8 cellular contexts compared by ENCODE assay signal in genomic region chr17:75288784-75289121, GRCh38. TPM values are rescaled to one million over a fixed set of nuclear protein-coding genes. Genes with fewer than 3 reads are reported as not detected.
DNase-seq lines count a peak whose midpoint lies in the region; ATAC-seq and TF ChIP-seq lines count a peak whose summit lies in the region.

No MANE protein-coding gene starts in this region.

- WGBS in right cardiac atrium, result under 1% methylated on average over 14 of the region's 14 CpGs
- 0 to 1% methylated on average over 14 of the region's 14 CpGs for WGBS in sigmoid colon, 2 donors

- H3K4me3 Mint-ChIP-seq in activated T-helper 2 cell treated with anti-CD3 and anti-CD28 coated beads, Interferon-gamma antibody, Interleukin-2, Interleukin-4, amounts not matched to agents 10 μg/mL and 5 μg/mL and 100 μg/mL, durations not matched to agents 14 hours and 24 hours and 36 hours (ENCODE audit: low read depth), result peak overlapping the region; percentile 99

- no peaks in the 10 kb centered on the region for H3K27me3 Mint-ChIP-seq in activated T-helper 2 cell treated with anti-CD3 and anti-CD28 coated beads, Interferon-gamma antibody, Interleukin-2, Interleukin-4, amounts not matched to agents 10 μg/mL and 5 μg/mL and 100 μg/mL, durations not matched to agents 14 hours and 24 hours and 36 hours (ENCODE audit: low read depth)

- no peaks in the 10 kb centered on the region for H3K9me3 Mint-ChIP-seq in activated T-helper 2 cell treated with anti-CD3 and anti-CD28 coated beads, Interferon-gamma antibody, Interleukin-2, Interleukin-4, amounts not matched to agents 10 μg/mL and 5 μg/mL and 100 μg/mL, durations not matched to agents 14 hours and 24 hours and 36 hours

- H3K9me3 ChIP-seq in right cardiac atrium (ENCODE audit: control insufficient read depth, low read length) (no peaks in the 10 kb centered on the region), sigmoid colon (no peaks in the 10 kb centered on the region)

- H3K36me3 Mint-ChIP-seq in activated T-helper 2 cell treated with anti-CD3 and anti-CD28 coated beads, Interferon-gamma antibody, Interleukin-2, Interleukin-4, amounts not matched to agents 10 μg/mL and 5 μg/mL and 100 μg/mL, durations not matched to agents 14 hours and 24 hours and 36 hours (ENCODE audit: low read depth), result peaks cover 42% of the 10 kb centered on the region

- peak overlapping the region; percentile 100 for H3K27ac Mint-ChIP-seq in activated T-helper 2 cell treated with anti-CD3 and anti-CD28 coated beads, Interferon-gamma antibody, Interleukin-2, Interleukin-4, amounts not matched to agents 10 μg/mL and 5 μg/mL and 100 μg/mL, durations not matched to agents 14 hours and 24 hours and 36 hours

- H3K27ac ChIP-seq in right cardiac atrium (ENCODE audit: low read length), result peak overlapping the region; percentile 13
- H3K27ac ChIP-seq in sigmoid colon, result peak overlapping the region; percentile 90 to 97 (median 94)

- intact Hi-C loops in activated T-helper 2 cell treated with anti-CD3 and anti-CD28 coated beads, Interferon-gamma antibody, Interleukin-2, Interleukin-4, amounts not matched to agents 10 μg/mL and 5 μg/mL and 100 μg/mL, durations not matched to agents 14 hours and 24 hours and 36 hours (cut with micrococcal nuclease), result loop anchor here (1.0 to 2.0 kb wide), 5 partner anchors 9 to 117 kb away; partner anchors contain the start of genes GGA3, GRB2, MIF4GD and MRPS7
- intact Hi-C loops in right cardiac atrium (cut with DNase I), result no loop called here
- intact Hi-C loops in sigmoid colon (cut with DNase I), result loop anchor here (2.0 to 10.0 kb wide), 3 partner anchors 18 to 296 kb away; partner anchors contain the start of genes CASKIN2, MIF4GD, MYO15B and TSEN54

- TF ChIP-seq EP300 in sigmoid colon (IDR thresholded peaks at IDR 0.05), result no peak

- no peak for TF ChIP-seq CTCF in sigmoid colon (IDR thresholded peaks at IDR 0.05)

- H3K4me1 ChIP-seq in right cardiac atrium (ENCODE audit: control insufficient read depth, insufficient read depth, low read length) (no peaks in the 10 kb centered on the region), sigmoid colon (peaks cover 0 to 15% (median 5%) of the 10 kb centered on the region in 4 donors)

- DNase-seq in A172 (ENCODE audit: low spot score) (peak; percentile 47), NCI-H2227 (lab: John Stamatoyannopoulos, UW; ENCODE audit: unreplicated experiment) (peak; percentile 67), right cardiac atrium (no peak), sigmoid colon (no peak), activated gamma-delta T cell (lab: John Stamatoyannopoulos, UW) (no peak)
- peak; percentile 45 for DNase-seq in activated T-helper 2 cell treated with anti-CD3 and anti-CD28 coated beads, Interferon-gamma antibody, Interleukin-2, Interleukin-4, amounts not matched to agents 10 μg/mL and 5 μg/mL and 100 μg/mL, durations not matched to agents 14 hours and 24 hours and 36 hours (ENCODE audit: low spot score)

- no peak for TF ChIP-seq POLR2A in sigmoid colon (IDR thresholded peaks at IDR 0.05)

- peaks cover 0 to 18% (median 3%) of the 10 kb centered on the region in 4 donors for H3K36me3 ChIP-seq in sigmoid colon

- ATAC-seq in GM18502 (IDR thresholded peaks at IDR 0.05; ENCODE audit: poor library complexity, unreplicated experiment), result peak; percentile 18
- peak; percentile 6 for ATAC-seq in HG03064 (IDR thresholded peaks at IDR 0.05; ENCODE audit: low read depth, unreplicated experiment)
- ATAC-seq in right cardiac atrium, result peak; percentile 25 to 35

- H3K27me3 ChIP-seq in right cardiac atrium (ENCODE audit: control insufficient read depth, insufficient read depth) (no peaks in the 10 kb centered on the region), sigmoid colon (no peaks in the 10 kb centered on the region)

- H3K4me1 Mint-ChIP-seq in activated T-helper 2 cell treated with anti-CD3 and anti-CD28 coated beads, Interferon-gamma antibody, Interleukin-2, Interleukin-4, amounts not matched to agents 10 μg/mL and 5 μg/mL and 100 μg/mL, durations not matched to agents 14 hours and 24 hours and 36 hours (ENCODE audit: low read depth), result peaks cover 18% of the 10 kb centered on the region

- H3K4me3 ChIP-seq in right cardiac atrium (ENCODE audit: low read length), result peak overlapping the region; percentile 41
- H3K4me3 ChIP-seq in sigmoid colon, result peak overlapping the region; percentile 65 to 78 (median 74)

RNA-seq across cellular contexts. Expression of gene SLC25A19, which starts 0.5 kb away (rescaled TPM):
- 13.6 and 22.6 TPM in 2 replicates for total RNA-seq in A172 (2014; rRNA removed; shearing (Covaris generic))
- 97.4 and 101 TPM in 2 replicates for total RNA-seq in activated T-helper 2 cell treated with anti-CD3 and anti-CD28 coated beads, Interferon-gamma antibody, Interleukin-2, Interleukin-4, amounts not matched to agents 10 μg/mL and 5 μg/mL and 100 μg/mL, durations not matched to agents 14 hours and 24 hours and 36 hours
- total RNA-seq in right cardiac atrium (10 to 100 TPM in 2 of 4 donors, 1 to 10 TPM in 2; 8.4 to 23.5 (median 14.8) TPM), sigmoid colon (10 to 100 TPM in 3 of 4 donors, 1 to 10 TPM in 1; 8.7 to 19.6 (median 14.7) TPM)
- polyA plus RNA-seq in right cardiac atrium (14.2 TPM), sigmoid colon (10 to 100 TPM in 2 of 3 donors, 1 to 10 TPM in 1; 5.4 to 20.1 (median 12.0) TPM)

RNA-seq across cellular contexts. Expression of gene MIF4GD, which starts 17.7 kb away (rescaled TPM):
- 34.2 and 43.5 TPM in 2 replicates for total RNA-seq in A172 (2014; rRNA removed; shearing (Covaris generic))
- 50.5 and 51.5 TPM in 2 replicates for total RNA-seq in activated T-helper 2 cell treated with anti-CD3 and anti-CD28 coated beads, Interferon-gamma antibody, Interleukin-2, Interleukin-4, amounts not matched to agents 10 μg/mL and 5 μg/mL and 100 μg/mL, durations not matched to agents 14 hours and 24 hours and 36 hours
- 10 to 100 TPM; 15.1 to 20.5 (median 17.8) TPM for total RNA-seq in right cardiac atrium
- polyA plus RNA-seq in right cardiac atrium, result 14.6 TPM
- 10 to 100 TPM; 18.1 to 40.7 (median 26.2) TPM for total RNA-seq in sigmoid colon
- polyA plus RNA-seq in sigmoid colon, result 10 to 100 TPM; 15.0 to 33.5 (median 19.0) TPM

RNA-seq across cellular contexts. Expression of gene MRPS7, which starts 27.1 kb away (rescaled TPM):
- 100 and 101 TPM in 2 replicates for total RNA-seq in A172 (2014; rRNA removed; shearing (Covaris generic))
- total RNA-seq in activated T-helper 2 cell treated with anti-CD3 and anti-CD28 coated beads, Interferon-gamma antibody, Interleukin-2, Interleukin-4, amounts not matched to agents 10 μg/mL and 5 μg/mL and 100 μg/mL, durations not matched to agents 14 hours and 24 hours and 36 hours, result 99.4 and 101 TPM in 2 replicates
- total RNA-seq in right cardiac atrium (100 to 1,000 TPM in 1 of 4 donors, 10 to 100 TPM in 3; 91.5 to 110 (median 99.6) TPM), sigmoid colon (10 to 100 TPM; 26.6 to 51.5 (median 39.2) TPM)
- polyA plus RNA-seq in right cardiac atrium (113 TPM), sigmoid colon (10 to 100 TPM; 73.3 to 96.4 (median 73.4) TPM)

RNA-seq across cellular contexts. Expression of gene GGA3, which starts 27.3 kb away (rescaled TPM):
- 12.9 and 15.1 TPM in 2 replicates for total RNA-seq in A172 (2014; rRNA removed; shearing (Covaris generic))
- 71.7 and 77.2 TPM in 2 replicates for total RNA-seq in activated T-helper 2 cell treated with anti-CD3 and anti-CD28 coated beads, Interferon-gamma antibody, Interleukin-2, Interleukin-4, amounts not matched to agents 10 μg/mL and 5 μg/mL and 100 μg/mL, durations not matched to agents 14 hours and 24 hours and 36 hours
- 10 to 100 TPM; 22.9 to 34.8 (median 26.9) TPM for total RNA-seq in right cardiac atrium
- 15.7 TPM for polyA plus RNA-seq in right cardiac atrium
- 10 to 100 TPM; 16.0 to 22.1 (median 17.9) TPM for total RNA-seq in sigmoid colon
- polyA plus RNA-seq in sigmoid colon, result 10 to 100 TPM; 10.2 to 35.8 (median 12.0) TPM

Comparison
In these comparisons a context has a peak if more than half of its experiments do, and no peak if none do; other contexts are left out.
1. DNase-seq: peak in A172 (single experiment), NCI-H2227 (single experiment) and activated T-helper 2 cell treated with anti-CD3 and anti-CD28 coated beads, Interferon-gamma antibody, Interleukin-2, Interleukin-4, amounts not matched to agents 10 μg/mL and 5 μg/mL and 100 μg/mL, durations not matched to agents 14 hours and 24 hours and 36 hours (single experiment); none in right cardiac atrium (0 of 3), sigmoid colon (single experiment) and activated gamma-delta T cell (single experiment).
2. intact Hi-C loops: an anchor here in activated T-helper 2 cell treated with anti-CD3 and anti-CD28 coated beads, Interferon-gamma antibody, Interleukin-2, Interleukin-4, amounts not matched to agents 10 μg/mL and 5 μg/mL and 100 μg/mL, durations not matched to agents 14 hours and 24 hours and 36 hours (1.0 to 2.0 kb wide) and sigmoid colon (2.0 to 10.0 kb wide); none called in right cardiac atrium.
3. Peak in every context shown above with its lines, with median percentiles within 50 percentile points of each other: ATAC-seq.